In the genomic region with DNA sequence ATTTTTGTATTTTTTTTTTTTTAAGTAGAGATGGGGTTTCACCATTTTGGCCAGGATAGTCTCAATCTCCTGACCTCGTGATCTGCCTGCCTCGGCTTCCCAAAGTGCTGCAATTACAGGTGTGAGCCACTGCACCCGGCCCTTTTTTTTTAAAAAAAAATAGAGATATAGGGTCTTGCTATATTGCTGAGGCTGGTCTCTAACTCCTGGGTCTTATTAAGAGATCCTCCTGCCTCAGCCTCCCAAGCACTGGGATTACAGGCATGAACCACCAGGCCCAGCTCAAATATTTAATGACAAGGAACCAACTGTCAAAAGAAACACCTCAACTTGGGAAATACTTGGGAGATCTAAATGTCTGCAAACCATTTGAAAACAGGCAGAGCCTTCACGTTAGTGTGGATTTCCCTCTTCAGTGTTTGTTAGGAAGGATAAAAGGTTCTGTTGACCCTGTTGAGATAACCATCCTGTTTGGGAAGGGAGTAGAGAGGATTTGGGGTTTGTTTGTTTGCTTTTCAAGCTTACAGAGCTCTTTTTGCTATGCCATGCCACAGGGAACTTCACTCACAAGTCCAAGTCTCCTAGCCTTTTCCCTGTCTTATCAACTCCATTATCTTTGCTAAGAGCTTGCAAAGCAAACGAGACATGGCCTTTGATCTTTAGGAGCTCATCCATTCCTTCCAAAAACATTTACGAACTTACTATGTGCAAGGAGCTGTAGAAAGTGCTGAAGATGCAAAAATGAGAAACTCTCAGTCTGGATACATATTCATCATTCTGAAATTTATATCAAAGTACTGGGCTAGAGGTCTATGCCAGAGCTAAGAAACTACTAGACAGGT, we compare ENCODE assay signal across 27 cellular contexts. TPM values are rescaled to one million over a fixed set of nuclear protein-coding genes. Genes with fewer than 3 reads are reported as not detected.
DNase-seq lines count a peak whose midpoint lies in the region; ATAC-seq, FAIRE-seq and TF ChIP-seq lines count a peak whose summit lies in the region.
"Had no signal": no experiment of that assay in that cellular context is flagged by ENCODE, and none has a peak within 500 bp of the region (broad histone marks: within the 10 kb centered on the region; RNA-seq: fewer than 3 reads in every experiment).

No MANE protein-coding gene starts in this region.

- no peak overlapping the region for H4K12ac ChIP-seq in trophoblast cell (ENCODE audit: low read depth, low read length)

- H3K23ac ChIP-seq in trophoblast cell (ENCODE audit: low read length), result no peak overlapping the region

- H3K36me3 ChIP-seq in hepatocyte (replicated peaks; ENCODE audit: insufficient read depth, low read depth) (no peaks in the 10 kb centered on the region), trophoblast cell (ENCODE audit: control insufficient read depth in 1 of 2, insufficient read depth in 2 of 2, low read length in 2 of 2) (no peaks in the 10 kb centered on the region), gastrocnemius medialis (no peaks in the 10 kb centered on the region)
- H3K36me3 ChIP-seq: BE2C had no signal

- TF ChIP-seq CTCF in A549 (IDR thresholded peaks at IDR 0.05) (no peak), hepatocyte (IDR thresholded peaks at IDR 0.05; ENCODE audit: poor library complexity) (no peak), gastrocnemius medialis (IDR thresholded peaks at IDR 0.05 in 4 of 5, conservative IDR thresholded peaks at IDR 0.05 in 1 of 5) (no peak)

- no peak for TF ChIP-seq POLR2A in A549 (IDR thresholded peaks at IDR 0.05; ENCODE audit: low read length)
- TF ChIP-seq POLR2A in gastrocnemius medialis (IDR thresholded peaks at IDR 0.05), result no peak

- H3K4me1 Mint-ChIP-seq in IgD-negative memory B cell, result no peaks in the 10 kb centered on the region
- H3K4me1 Mint-ChIP-seq: CD4-positive, CD25-positive, alpha-beta regulatory T cell had no signal

- ATAC-seq in A549 (no peak), GM18511 (IDR thresholded peaks at IDR 0.05; ENCODE audit: unreplicated experiment) (no peak), gastrocnemius medialis (no peak)

- no peak overlapping the region for H3K4me3 ChIP-seq in A549
- no peak overlapping the region for H3K4me3 ChIP-seq in hepatocyte
- H3K4me3 ChIP-seq in trophoblast cell (ENCODE audit: low read depth, low read length), result no peak overlapping the region
- H3K4me3 ChIP-seq in gastrocnemius medialis, result no peak overlapping the region
- H3K4me3 ChIP-seq: GM23248, SK-N-MC had no signal

- no peak overlapping the region for H3K4me2 ChIP-seq in A549
- H3K4me2 ChIP-seq in hepatocyte, result peak overlapping the region; percentile 38
- H3K4me2 ChIP-seq in trophoblast cell (ENCODE audit: low read length), result no peak overlapping the region

- no peaks in the 10 kb centered on the region for H3K27me3 ChIP-seq in hepatocyte
- no peaks in the 10 kb centered on the region for H3K27me3 ChIP-seq in trophoblast cell (ENCODE audit: insufficient read depth, low read length)
- no peaks in the 10 kb centered on the region for H3K27me3 ChIP-seq in gastrocnemius medialis
- H3K27me3 ChIP-seq: BE2C had no signal

- H3K79me2 ChIP-seq in hepatocyte (peaks cover 7% of the 10 kb centered on the region), trophoblast cell (ENCODE audit: control insufficient read depth, insufficient read depth, low read length, poor library complexity) (no peaks in the 10 kb centered on the region)

- no peaks in the 10 kb centered on the region for H3K9me2 ChIP-seq in hepatocyte (replicated peaks; ENCODE audit: insufficient read depth)

- H2BK12ac ChIP-seq in trophoblast cell (ENCODE audit: low read length), result no peak overlapping the region

- H3K79me1 ChIP-seq in trophoblast cell (ENCODE audit: low read length), result no peaks in the 10 kb centered on the region

- no peaks in the 10 kb centered on the region for H4K20me1 ChIP-seq in hepatocyte (ENCODE audit: insufficient read depth, poor library complexity, severe bottlenecking)

- POLR2A ChIA-PET in A549 (lab: Yijun Ruan, JAX), result interaction anchor here (1.3 kb wide), 1 partner anchor 16 kb away, joined by 4 read pairs; a partner anchor contains a TSS

- DNase-seq in A549 (ENCODE audit: low read depth in 1 of 2, low spot score in 1 of 2) (no peak), hepatocyte (ENCODE audit: low spot score) (no peak), trophoblast cell (no peak), gastrocnemius medialis (no peak), T-helper 1 cell (no peak)
- DNase-seq: BE2C; CD4-positive, CD25-positive, alpha-beta regulatory T cell; COR-L47; DMS 273 treated with DMSO at 0.1 percent for 48 hours; GM23248; HCEC 1CT; NCI-H1092; NCI-H1436 treated with DMSO at 0.1 percent for 48 hours; NCI-H2029; NCI-H226; NCI-H510A treated with DMSO at 0.1 percent for 48 hours; NCI-H774; NK-92 treated with Interleukin-12 subunit alpha and Interleukin-12 subunit beta, amount 100 ng/mL, for 24 hours; SHP77 treated with DMSO at 0.1 percent for 48 hours; SW 1271 had no signal

- H2AK5ac ChIP-seq in trophoblast cell (ENCODE audit: low read length), result no peak overlapping the region

- no peaks in the 10 kb centered on the region for H3K9me3 Mint-ChIP-seq in IgD-negative memory B cell
- H3K9me3 Mint-ChIP-seq: CD4-positive, CD25-positive, alpha-beta regulatory T cell had no signal

- no peak overlapping the region for H2AFZ ChIP-seq in hepatocyte
- H2AFZ ChIP-seq in trophoblast cell (ENCODE audit: insufficient read depth, low read length, poor library complexity), result no peak overlapping the region
- H2AFZ ChIP-seq: GM23248 had no signal

- H4K8ac ChIP-seq in trophoblast cell (ENCODE audit: low read depth, low read length), result no peak overlapping the region

- CTCF ChIA-PET in A549 (lab: Yijun Ruan, JAX), result interaction anchor here (1.1 to 1.3 kb wide), 3 partner anchors 9 to 193 kb away, joined by 3 read pairs; no protein-coding TSS in a partner anchor

- peak overlapping the region in 2 of 3 donors; percentile 25 to 26 for H3K27ac Mint-ChIP-seq in IgD-negative memory B cell
- H3K27ac Mint-ChIP-seq: CD4-positive, CD25-positive, alpha-beta regulatory T cell had no signal

- no peak for FAIRE-seq in A549 (lab: Jason Lieb, UNC)
- FAIRE-seq: GM12891, HTR-8/SVneo had no signal

- TF ChIP-seq EP300 in A549 (IDR thresholded peaks at IDR 0.05), result no peak

- H3K27ac ChIP-seq in A549 (no peak overlapping the region), hepatocyte (peak overlapping the region; percentile 8), trophoblast cell (ENCODE audit: low read depth, low read length) (peak overlapping the region; percentile 19), gastrocnemius medialis (no peak overlapping the region)
- H3K27ac ChIP-seq: GM23248, RWPE1, SK-N-MC had no signal

- H2BK5ac ChIP-seq in trophoblast cell (ENCODE audit: low read depth, low read length, poor library complexity), result no peak overlapping the region

- no peak overlapping the region for H3K14ac ChIP-seq in trophoblast cell (ENCODE audit: low read length)

- intact Hi-C loops in gastrocnemius medialis (cut with DNase I; ENCODE audit: low total_unique reads), result no loop called here

- TF ChIP-seq RAD21 in A549 (conservative IDR thresholded peaks at IDR 0.05 in 1 of 2, IDR thresholded peaks at IDR 0.05 in 1 of 2), result no peak

- 81% methylated on average over 6 of the region's 6 CpGs for WGBS in A549 (ENCODE audit: missing lambda C conversion rate)
- WGBS in hepatocyte (ENCODE audit: low lambda C conversion rate, missing lambda C conversion rate), result 30% methylated on average over 6 of the region's 6 CpGs
- no CpG with 5 or more reads among the region's 6 CpGs for WGBS in trophoblast cell (ENCODE audit: extremely low coverage, insufficient coverage, insufficient read length)

- no peaks in the 10 kb centered on the region for H3K36me3 Mint-ChIP-seq in IgD-negative memory B cell

- H3K4me3 Mint-ChIP-seq in IgD-negative memory B cell, result no peak overlapping the region
- H3K4me3 Mint-ChIP-seq: CD4-positive, CD25-positive, alpha-beta regulatory T cell had no signal

- no peak overlapping the region for H2BK120ac ChIP-seq in trophoblast cell (ENCODE audit: insufficient read depth, low read length, poor library complexity)

- H3K27me3 Mint-ChIP-seq in IgD-negative memory B cell, result no peaks in the 10 kb centered on the region
- H3K27me3 Mint-ChIP-seq: CD4-positive, CD25-positive, alpha-beta regulatory T cell had no signal

- no peak overlapping the region for H3K18ac ChIP-seq in trophoblast cell (ENCODE audit: low read length)

- H4K91ac ChIP-seq in trophoblast cell (ENCODE audit: low read depth, low read length), result no peak overlapping the region

- no peaks in the 10 kb centered on the region for H3K9me3 ChIP-seq in A549
- no peaks in the 10 kb centered on the region for H3K9me3 ChIP-seq in hepatocyte (ENCODE audit: low read depth)
- H3K9me3 ChIP-seq in trophoblast cell (ENCODE audit: insufficient read depth, low read depth, low read length), result no peaks in the 10 kb centered on the region
- H3K9me3 ChIP-seq in gastrocnemius medialis, result no peaks in the 10 kb centered on the region
- H3K9me3 ChIP-seq: BE2C had no signal

- in situ Hi-C loops in gastrocnemius medialis (cut with MboI; ENCODE audit: low sequenced_read_pairs in 4 of 4), result no loop called here

- H3K9ac ChIP-seq in trophoblast cell (ENCODE audit: low read length), result no peak overlapping the region
- H3K9ac ChIP-seq: GM23248 had no signal

- H3K4ac ChIP-seq in trophoblast cell (ENCODE audit: low read depth, low read length), result no peak overlapping the region

- H3K4me1 ChIP-seq in A549, result no peaks in the 10 kb centered on the region
- peaks cover 11% of the 10 kb centered on the region for H3K4me1 ChIP-seq in hepatocyte (ENCODE audit: insufficient read depth)
- H3K4me1 ChIP-seq in trophoblast cell (ENCODE audit: control insufficient read depth in 1 of 2, insufficient read depth in 2 of 2, low read length in 2 of 2), result peaks cover 0 to 4% of the 10 kb centered on the region in 2 experiments
- H3K4me1 ChIP-seq in gastrocnemius medialis, result peaks cover 0 to 1% of the 10 kb centered on the region in 2 donors

RNA-seq across cellular contexts. Expression of a gene that starts 7.5 kb away (rescaled TPM):
- 0.94 and 1.6 TPM in 2 replicates for polyA plus RNA-seq in A549 (2011; rRNA removed)
- 0.13 and 0.17 TPM in 2 replicates for polyA plus RNA-seq in A549 (2012; cell fraction: cytosol; rRNA removed)
- 0.04 and 0.10 TPM in 2 replicates for polyA plus RNA-seq in A549 (2012; cell fraction: nucleus; rRNA removed)
- polyA plus RNA-seq in A549 (2017; fragmentation: RNase III; extraction: RNeasy Plus Mini Kit Qiagen cat#74134 plus additional on column Dnase treatment), result 0.14 to 0.42 TPM (median 0.33 TPM) in 3 replicates
- 0.68 and 2.6 TPM in 2 replicates for polyA minus RNA-seq in A549 (2011; rRNA and poly(A)+ RNA removed)
- 0.90 TPM for polyA plus RNA-seq in IgD-negative memory B cell
- 23.1 and 29.3 TPM in 2 replicates for total RNA-seq in hepatocyte
- polyA plus RNA-seq in hepatocyte, result 27.7 and 28.5 TPM in 2 replicates
- polyA plus RNA-seq in trophoblast cell (2013), result 1.6 and 2.0 TPM in 2 replicates
- 10 to 100 TPM in 1 of 4 donors, 1 to 10 TPM in 3; 4.4 to 12.5 (median 6.4) TPM for total RNA-seq in gastrocnemius medialis
- total RNA-seq: A673 had no signal

RNA-seq across cellular contexts. Expression of a gene that starts 15.5 kb away (rescaled TPM):
- 49.8 and 52.7 TPM in 2 replicates for polyA plus RNA-seq in A549 (2011; rRNA removed)
- 26.9 and 29.5 TPM in 2 replicates for polyA plus RNA-seq in A549 (2012; cell fraction: cytosol; rRNA removed)
- 19.7 and 28.3 TPM in 2 replicates for polyA plus RNA-seq in A549 (2012; cell fraction: nucleus; rRNA removed)
- polyA plus RNA-seq in A549 (2017; fragmentation: RNase III; extraction: RNeasy Plus Mini Kit Qiagen cat#74134 plus additional on column Dnase treatment), result 35.7 to 41.2 TPM (median 40.6 TPM) in 3 replicates
- 24.7 and 27.5 TPM in 2 replicates for polyA minus RNA-seq in A549 (2011; rRNA and poly(A)+ RNA removed)
- polyA plus RNA-seq in IgD-negative memory B cell, result 143 TPM
- total RNA-seq in hepatocyte, result 63.9 and 84.0 TPM in 2 replicates
- 42.0 and 46.7 TPM in 2 replicates for polyA plus RNA-seq in hepatocyte
- 29.6 and 30.5 TPM in 2 replicates for polyA plus RNA-seq in trophoblast cell (2013)
- total RNA-seq in gastrocnemius medialis, result 10 to 100 TPM; 25.6 to 40.6 (median 30.5) TPM

Comparison
In these comparisons a context has a peak if more than half of its experiments do, and no peak if none do; other contexts are left out.
1. H3K27ac ChIP-seq: peak in hepatocyte (single experiment) and trophoblast cell (single experiment); none in A549 (0 of 2) and gastrocnemius medialis (0 of 4).
2. RNA of a gene that starts 7.5 kb away (polyA plus RNA-seq): 27.7 to 28.5 TPM in hepatocyte; 0.04 to 1.6 TPM in A549 and 0.90 TPM in IgD-negative memory B cell (single experiment); every median in the first group is over 10 times any median in the second.